In the genomic region with DNA sequence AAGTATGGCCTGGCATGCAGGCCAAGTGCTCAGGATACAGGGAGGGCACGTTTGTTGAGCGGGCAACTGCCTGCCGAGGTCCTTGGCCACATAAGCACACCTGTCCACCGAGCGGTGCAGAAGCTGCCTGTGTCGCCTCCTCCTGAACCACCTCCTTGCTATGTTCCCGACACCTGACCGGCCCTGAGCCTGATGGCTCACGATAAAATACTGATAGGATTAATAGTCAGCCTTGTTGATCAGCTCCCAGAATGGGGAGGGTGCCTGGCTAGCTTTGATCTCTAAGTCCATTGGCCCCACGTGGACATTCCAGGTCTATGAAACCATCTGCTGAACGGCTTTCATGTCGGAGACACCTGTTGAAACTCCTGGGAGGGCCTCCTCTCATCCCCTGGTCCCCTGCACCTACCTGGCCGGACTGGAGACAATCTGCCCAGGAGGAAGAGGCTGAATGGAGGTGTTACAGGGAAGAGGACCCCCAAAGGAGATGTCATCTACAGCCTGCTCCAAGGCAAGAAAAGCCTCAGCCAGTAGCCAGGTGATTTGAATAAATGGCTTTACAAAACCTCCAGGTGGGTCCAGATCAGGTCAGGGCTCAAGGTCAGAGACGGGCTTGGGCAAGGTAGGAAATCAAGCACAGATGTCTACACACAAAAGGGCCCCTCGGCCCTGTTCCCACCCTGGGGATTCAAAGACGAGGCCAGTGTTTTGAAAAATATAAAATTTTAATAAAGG, we compare ENCODE assay signal across 18 cellular contexts. TPM values are rescaled to one million over a fixed set of nuclear protein-coding genes. Genes with fewer than 3 reads are reported as not detected.
DNase-seq lines count a peak whose midpoint lies in the region; ATAC-seq and TF ChIP-seq lines count a peak whose summit lies in the region.
"Had no signal": no experiment of that assay in that cellular context is flagged by ENCODE, and none has a peak within 500 bp of the region (broad histone marks: within the 10 kb centered on the region; RNA-seq: fewer than 3 reads in every experiment).

No MANE protein-coding gene starts in this region.

- no peak for TF ChIP-seq POLR2A in upper lobe of left lung (IDR thresholded peaks at IDR 0.05)

- peaks cover 17 to 32% (median 32%) of the 10 kb centered on the region in 3 donors for H3K4me1 Mint-ChIP-seq in T-cell
- peaks cover 11 to 46% (median 36%) of the 10 kb centered on the region in 7 donors for H3K4me1 Mint-ChIP-seq in naive thymus-derived CD4-positive, alpha-beta T cell
- H3K4me1 Mint-ChIP-seq: B cell had no signal

- H3K4me3 ChIP-seq in right cardiac atrium (ENCODE audit: low read length) = no peak overlapping the region
- no peak overlapping the region for H3K4me3 ChIP-seq in naive thymus-derived CD4-positive, alpha-beta T cell (ENCODE audit: low read length)
- no peak overlapping the region for H3K4me3 ChIP-seq in upper lobe of left lung
- H3K4me3 ChIP-seq: GM12878, SJCRH30 had no signal

- peaks cover 22% of the 10 kb centered on the region for H3K4me1 ChIP-seq in right cardiac atrium (ENCODE audit: control insufficient read depth, insufficient read depth, low read length)
- peaks cover 21% of the 10 kb centered on the region in 2 donors for H3K4me1 ChIP-seq in naive thymus-derived CD4-positive, alpha-beta T cell (ENCODE audit: control insufficient read depth in 2 of 2, insufficient read depth in 2 of 2, low read length in 2 of 2)
- peaks cover 23 to 37% (median 34%) of the 10 kb centered on the region in 4 donors for H3K4me1 ChIP-seq in upper lobe of left lung

- no peaks in the 10 kb centered on the region for H3K9me3 Mint-ChIP-seq in T-cell
- no peaks in the 10 kb centered on the region for H3K9me3 Mint-ChIP-seq in naive thymus-derived CD4-positive, alpha-beta T cell
- H3K9me3 Mint-ChIP-seq: CD4-positive, CD25-positive, alpha-beta regulatory T cell had no signal

- ATAC-seq in Right ventricle myocardium inferior (no peak), right cardiac atrium (no peak), T-cell (replicated peaks in 1 of 4) (no peak), upper lobe of left lung (ENCODE audit: low FRiP score in 2 of 2) (no peak), GM21737 (IDR thresholded peaks at IDR 0.05; ENCODE audit: unreplicated experiment) (no peak)
- ATAC-seq in naive thymus-derived CD4-positive, alpha-beta T cell = no peak
- ATAC-seq: GM12878 had no signal

- TF ChIP-seq EP300 in upper lobe of left lung (IDR thresholded peaks at IDR 0.05) = no peak

- H3K9me3 ChIP-seq in right cardiac atrium (ENCODE audit: control insufficient read depth, low read length) (no peaks in the 10 kb centered on the region), upper lobe of left lung (no peaks in the 10 kb centered on the region)
- H3K9me3 ChIP-seq in naive thymus-derived CD4-positive, alpha-beta T cell (ENCODE audit: control insufficient read depth in 2 of 3, low read length in 3 of 3) = no peaks in the 10 kb centered on the region
- H3K9me3 ChIP-seq: SJCRH30 had no signal

- peaks cover 0 to 33% (median 0%) of the 10 kb centered on the region in 3 experiments for H3K36me3 ChIP-seq in naive thymus-derived CD4-positive, alpha-beta T cell (ENCODE audit: control insufficient read depth in 2 of 3, insufficient read depth in 3 of 3, low read length in 3 of 3)
- H3K36me3 ChIP-seq in upper lobe of left lung = peaks cover under 1 to 42% (median 16%) of the 10 kb centered on the region in 4 donors

- POLR2A ChIA-PET in T-cell (lab: Charles Lee) = no interaction called here
- POLR2A ChIA-PET in naive thymus-derived CD4-positive, alpha-beta T cell (lab: Charles Lee) = interaction anchor here (1.3 kb wide), 1 partner anchor 218 kb away, joined by 5 read pairs; no protein-coding TSS in a partner anchor

- peaks cover 28% of the 10 kb centered on the region for H3K36me3 Mint-ChIP-seq in T-cell
- H3K36me3 Mint-ChIP-seq in naive thymus-derived CD4-positive, alpha-beta T cell = peaks cover 4 to 30% (median 19%) of the 10 kb centered on the region in 5 donors

- CTCF ChIA-PET in T-cell (lab: Charles Lee) = interaction anchor here in 1 of 2 donors (0.6 kb wide), 1 partner anchor 82 kb away, joined by 3 read pairs; no protein-coding TSS in a partner anchor
- CTCF ChIA-PET in naive thymus-derived CD4-positive, alpha-beta T cell (lab: Charles Lee) = no interaction called here

- TF ChIP-seq CTCF in upper lobe of left lung (IDR thresholded peaks at IDR 0.05) = no peak

- DNase-seq in Right ventricle myocardium inferior (ENCODE audit: missing footprints) (peak; percentile 78), right cardiac atrium (no peak), T-cell (no peak), upper lobe of left lung (no peak), RKO (ENCODE audit: low spot score) (no peak)
- no peak for DNase-seq in naive thymus-derived CD4-positive, alpha-beta T cell
- DNase-seq: CD4-positive, CD25-positive, alpha-beta regulatory T cell; IMR-90; NCI-H1436 treated with DMSO at 0.1 percent for 48 hours; NCI-H2029; NCI-H345; NCI-H524 treated with DMSO at 0.1 percent for 48 hours; RPMI8226; SJCRH30 had no signal

- H3K27ac ChIP-seq in right cardiac atrium (ENCODE audit: low read length) (no peak overlapping the region), upper lobe of left lung (peak overlapping the region in 3 of 4 donors; percentile 1 to 19 (median 19))
- no peak overlapping the region for H3K27ac ChIP-seq in naive thymus-derived CD4-positive, alpha-beta T cell (ENCODE audit: low read depth, low read length)
- H3K27ac ChIP-seq: HL-60, SJCRH30 had no signal

- peak overlapping the region; percentile 61 to 85 for H3K27ac Mint-ChIP-seq in T-cell
- peak overlapping the region in 8 of 9 donors; percentile 26 to 90 (median 76) for H3K27ac Mint-ChIP-seq in naive thymus-derived CD4-positive, alpha-beta T cell
- H3K27ac Mint-ChIP-seq: B cell had no signal

- no peak overlapping the region for H3K4me3 Mint-ChIP-seq in T-cell
- H3K4me3 Mint-ChIP-seq in naive thymus-derived CD4-positive, alpha-beta T cell = no peak overlapping the region
- H3K4me3 Mint-ChIP-seq: B cell; CD4-positive, CD25-positive, alpha-beta regulatory T cell had no signal

- H3K27me3 ChIP-seq in right cardiac atrium (ENCODE audit: control insufficient read depth, insufficient read depth) (no peaks in the 10 kb centered on the region), upper lobe of left lung (no peaks in the 10 kb centered on the region)
- no peaks in the 10 kb centered on the region for H3K27me3 ChIP-seq in naive thymus-derived CD4-positive, alpha-beta T cell (ENCODE audit: control insufficient read depth in 2 of 2, insufficient read depth in 2 of 2, low read length in 2 of 2)
- H3K27me3 ChIP-seq: SJCRH30 had no signal

- H3K27me3 Mint-ChIP-seq in T-cell = no peaks in the 10 kb centered on the region
- peaks cover 0 to 38% (median 0%) of the 10 kb centered on the region in 5 donors for H3K27me3 Mint-ChIP-seq in naive thymus-derived CD4-positive, alpha-beta T cell
- H3K27me3 Mint-ChIP-seq: B cell had no signal

- 92% methylated on average over 16 of the region's 16 CpGs for WGBS in right cardiac atrium
- 79 to 82% methylated on average over 12 to 16 of the region's 16 CpGs for WGBS in upper lobe of left lung, 2 donors

- intact Hi-C loops in Right ventricle myocardium inferior (cut with DNase I) = no loop called here
- intact Hi-C loops in right cardiac atrium (cut with DNase I) = no loop called here
- intact Hi-C loops in naive thymus-derived CD4-positive, alpha-beta T cell (cut with micrococcal nuclease) = no loop called here

RNA-seq across cellular contexts. Expression of a gene that starts 33.4 kb away (rescaled TPM):
- total RNA-seq in Right ventricle myocardium inferior (22.2 TPM), right cardiac atrium (10 to 100 TPM; 26.0 to 31.1 (median 29.0) TPM), T-cell (10 to 100 TPM; 35.8 to 44.9 (median 40.2) TPM), upper lobe of left lung (100 to 1,000 TPM in 1 of 6 donors, 10 to 100 TPM in 5; 48.0 to 135 (median 68.9) TPM)
- polyA plus RNA-seq in right cardiac atrium = 8.9 TPM
- total RNA-seq in naive thymus-derived CD4-positive, alpha-beta T cell = 10 to 100 TPM in 4 of 5 experiments, 1 to 10 TPM in 1; 7.4 to 63.4 (median 39.5) TPM
- 10 to 100 TPM; 10.5 to 16.2 TPM for polyA plus RNA-seq in naive thymus-derived CD4-positive, alpha-beta T cell

Comparison
In these comparisons a context has a peak if more than half of its experiments do, and no peak if none do; other contexts are left out.
1. H3K27ac ChIP-seq: peak in upper lobe of left lung (3 of 4); none in right cardiac atrium (single experiment) and naive thymus-derived CD4-positive, alpha-beta T cell (single experiment).